ENCODE assay signal across 15 cellular contexts in genomic region chr5:1295650-1296037, GRCh38. TPM values are rescaled to one million over a fixed set of nuclear protein-coding genes. Genes with fewer than 3 reads are reported as not detected.
A peak's percentile ranks its signal among the peaks of the same experiment; 100 is the strongest.
DNase-seq lines count a peak whose midpoint lies in the region; ATAC-seq, FAIRE-seq and TF ChIP-seq lines count a peak whose summit lies in the region.
"Had no signal": no experiment of that assay in that cellular context is flagged by ENCODE, and none has a peak within 500 bp of the region (broad histone marks: within the 10 kb centered on the region; RNA-seq: fewer than 3 reads in every experiment).

No MANE protein-coding gene starts in this region.

- H3K9me3 ChIP-seq in A549: no peaks in the 10 kb centered on the region
- no peaks in the 10 kb centered on the region for H3K9me3 ChIP-seq in mesodermal cell (ENCODE audit: control insufficient read depth, low read length)

- TF ChIP-seq EP300 in A549 (IDR thresholded peaks at IDR 0.05): no peak

- no peaks in the 10 kb centered on the region for H3K9me3 Mint-ChIP-seq in activated naive CD8-positive, alpha-beta T cell treated with anti-CD3 and anti-CD28 coated beads, Interleukin-2, amount 50 U/mL, for 24 hours
- H3K9me3 Mint-ChIP-seq: CD8-positive, alpha-beta memory T cell; neural crest cell had no signal

- no peak for ATAC-seq in A549
- no peak for ATAC-seq in activated naive CD8-positive, alpha-beta T cell treated with anti-CD3 and anti-CD28 coated beads, Interleukin-2, amount 50 U/mL, for 24 hours
- ATAC-seq in GM21825 (IDR thresholded peaks at IDR 0.05; ENCODE audit: unreplicated experiment): no peak

- no peak for FAIRE-seq in A549 (lab: Jason Lieb, UNC)
- FAIRE-seq: H54, islet of Langerhans had no signal

- CTCF ChIA-PET in A549 (lab: Yijun Ruan, JAX): no interaction called here

- H3K4me3 Mint-ChIP-seq in activated naive CD8-positive, alpha-beta T cell treated with anti-CD3 and anti-CD28 coated beads, Interleukin-2, amount 50 U/mL, for 24 hours: peak overlapping the region; percentile 57
- H3K4me3 Mint-ChIP-seq: neural crest cell had no signal

- H3K27ac Mint-ChIP-seq in activated naive CD8-positive, alpha-beta T cell treated with anti-CD3 and anti-CD28 coated beads, Interleukin-2, amount 50 U/mL, for 24 hours: no peak overlapping the region
- H3K27ac Mint-ChIP-seq: CD8-positive, alpha-beta memory T cell had no signal

- H3K36me3 Mint-ChIP-seq in activated naive CD8-positive, alpha-beta T cell treated with anti-CD3 and anti-CD28 coated beads, Interleukin-2, amount 50 U/mL, for 24 hours (ENCODE audit: low read depth): no peaks in the 10 kb centered on the region
- H3K36me3 Mint-ChIP-seq: CD8-positive, alpha-beta memory T cell had no signal

- POLR2A ChIA-PET in A549 (lab: Yijun Ruan, JAX): no interaction called here

- peaks cover 8% of the 10 kb centered on the region; the same call in 1 of the 3 replicates for H3K4me1 ChIP-seq in A549
- H3K4me1 ChIP-seq in mesodermal cell (ENCODE audit: control insufficient read depth, insufficient read depth, low read length, poor library complexity, severe bottlenecking): no peaks in the 10 kb centered on the region

- H3K27ac ChIP-seq in A549 (peak overlapping the region; percentile 74 to 89; a peak in 5 of 6 replicates), mesodermal cell (ENCODE audit: low read depth, low read length, severe bottlenecking) (no peak overlapping the region)
- H3K27ac ChIP-seq: cardiac muscle cell had no signal

- H3K4me1 Mint-ChIP-seq in activated naive CD8-positive, alpha-beta T cell treated with anti-CD3 and anti-CD28 coated beads, Interleukin-2, amount 50 U/mL, for 24 hours: peaks cover 3% of the 10 kb centered on the region
- H3K4me1 Mint-ChIP-seq: neural crest cell had no signal

- H3K36me3 ChIP-seq in mesodermal cell (ENCODE audit: control insufficient read depth, insufficient read depth, low read length): no peaks in the 10 kb centered on the region
- H3K36me3 ChIP-seq: cardiac muscle cell had no signal

- TF ChIP-seq CTCF in A549 (IDR thresholded peaks at IDR 0.05): no peak
- TF ChIP-seq CTCF in GM12864 (IDR thresholded peaks at IDR 0.05; ENCODE audit: low read depth, low read length, missing control alignments): no peak

- peak overlapping the region; percentile 73 for H3K4me3 ChIP-seq in A549
- H3K4me3 ChIP-seq in GM12864 (ENCODE audit: low read depth, low read length): peak overlapping the region; percentile 37; the same call in 1 of the 2 replicates
- H3K4me3 ChIP-seq in mesodermal cell (ENCODE audit: extremely low read depth, insufficient read depth, low read length, poor library complexity, severe bottlenecking): peak overlapping the region; percentile 35

- 98% methylated on average over 21 of the region's 22 CpGs for WGBS in A549 (ENCODE audit: missing lambda C conversion rate)
- 72 to 74% methylated on average over 17 to 20 of the region's 22 CpGs for WGBS in mesodermal cell (ENCODE audit: insufficient coverage in 2 of 2), 2 experiments

- no peak for TF ChIP-seq RAD21 in A549 (conservative IDR thresholded peaks at IDR 0.05 in 1 of 2, IDR thresholded peaks at IDR 0.05 in 1 of 2)

- TF ChIP-seq POLR2A in A549 (IDR thresholded peaks at IDR 0.05; ENCODE audit: low read length): no peak

- H3K27me3 Mint-ChIP-seq in activated naive CD8-positive, alpha-beta T cell treated with anti-CD3 and anti-CD28 coated beads, Interleukin-2, amount 50 U/mL, for 24 hours: no peaks in the 10 kb centered on the region

- peak overlapping the region; percentile 99 for H3K4me2 ChIP-seq in A549

- DNase-seq in A549 (ENCODE audit: low read depth in 1 of 2, low spot score in 1 of 2) (no peak), GM12864 (ENCODE audit: low read depth) (no peak), DMS153 treated with DMSO at 0.1 percent for 48 hours (lab: John Stamatoyannopoulos, UW; ENCODE audit: unreplicated experiment) (no peak), epidermal melanocyte (ENCODE audit: insufficient read length, low spot score) (no peak), amniotic stem cell (lab: John Stamatoyannopoulos, UW) (no peak)
- DNase-seq in activated naive CD8-positive, alpha-beta T cell treated with anti-CD3 and anti-CD28 coated beads, Interleukin-2, amount 50 U/mL, for 24 hours: no peak
- DNase-seq: NCI-H187, T1000 had no signal

TF ChIP-seq in A549, 52 proteins besides CTCF, POLR2A, EP300 and RAD21:
- no peak for TF ChIP-seq FOXS1 (CRISPR knock-in tag; IDR thresholded peaks at IDR 0.05)
- TF ChIP-seq, protein P1, sequence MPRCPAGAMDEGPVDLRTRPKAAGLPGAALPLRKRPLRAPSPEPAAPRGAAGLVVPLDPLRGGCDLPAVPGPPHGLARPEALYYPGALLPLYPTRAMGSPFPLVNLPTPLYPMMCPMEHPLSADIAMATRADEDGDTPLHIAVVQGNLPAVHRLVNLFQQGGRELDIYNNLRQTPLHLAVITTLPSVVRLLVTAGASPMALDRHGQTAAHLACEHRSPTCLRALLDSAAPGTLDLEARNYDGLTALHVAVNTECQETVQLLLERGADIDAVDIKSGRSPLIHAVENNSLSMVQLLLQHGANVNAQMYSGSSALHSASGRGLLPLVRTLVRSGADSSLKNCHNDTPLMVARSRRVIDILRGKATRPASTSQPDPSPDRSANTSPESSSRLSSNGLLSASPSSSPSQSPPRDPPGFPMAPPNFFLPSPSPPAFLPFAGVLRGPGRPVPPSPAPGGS (IDR thresholded peaks at IDR 0.05): no peak
- TF ChIP-seq TP53 (CRISPR knock-in tag; IDR thresholded peaks at IDR 0.05): no peak
- no peak for TF ChIP-seq ZC3H11A (IDR thresholded peaks at IDR 0.05)
- no peak for TF ChIP-seq EHF (CRISPR knock-in tag; IDR thresholded peaks at IDR 0.05)
TF ChIP-seq in A549: peak in this region for 0.

RNA-seq across cellular contexts. Expression of gene TERT, which starts 0.8 kb away (rescaled TPM):
- polyA plus RNA-seq in A549 (2011; rRNA removed) (1.1 and 1.2 TPM in 2 replicates), A549 (2017; fragmentation: RNase III; extraction: RNeasy Plus Mini Kit Qiagen cat#74134 plus additional on column Dnase treatment) (3.9 to 5.2 TPM (median 4.0 TPM) in 3 replicates)
- 6.2 and 7.5 TPM in 2 replicates for polyA plus RNA-seq in A549 (2012; cell fraction: cytosol; rRNA removed)
- 36.4 and 48.1 TPM in 2 replicates for polyA plus RNA-seq in A549 (2012; cell fraction: nucleus; rRNA removed)
- 1.2 and 2.3 TPM in 2 replicates for polyA minus RNA-seq in A549 (2011; rRNA and poly(A)+ RNA removed)
- 0.96 TPM for polyA plus RNA-seq in mesodermal cell (2013, experiment 1 of 2)
- polyA plus RNA-seq in mesodermal cell (2013, experiment 2 of 2): 0.46 TPM
- polyA plus RNA-seq: cardiac muscle cell; CD8-positive, alpha-beta memory T cell had no signal

RNA-seq across cellular contexts. Expression of gene CLPTM1L, which starts 49.3 kb away (rescaled TPM):
- polyA plus RNA-seq in A549 (2011; rRNA removed) (171 and 175 TPM in 2 replicates), A549 (2017; fragmentation: RNase III; extraction: RNeasy Plus Mini Kit Qiagen cat#74134 plus additional on column Dnase treatment) (169 to 194 TPM (median 173 TPM) in 3 replicates)
- polyA plus RNA-seq in A549 (2012; cell fraction: cytosol; rRNA removed): 242 and 287 TPM in 2 replicates
- 283 and 294 TPM in 2 replicates for polyA plus RNA-seq in A549 (2012; cell fraction: nucleus; rRNA removed)
- 233 and 279 TPM in 2 replicates for polyA minus RNA-seq in A549 (2011; rRNA and poly(A)+ RNA removed)
- polyA plus RNA-seq in mesodermal cell (2013, experiment 1 of 2): 105 TPM
- 97.3 TPM for polyA plus RNA-seq in mesodermal cell (2013, experiment 2 of 2)
